ENCODE assay signal across 17 cellular contexts in the genomic region with DNA sequence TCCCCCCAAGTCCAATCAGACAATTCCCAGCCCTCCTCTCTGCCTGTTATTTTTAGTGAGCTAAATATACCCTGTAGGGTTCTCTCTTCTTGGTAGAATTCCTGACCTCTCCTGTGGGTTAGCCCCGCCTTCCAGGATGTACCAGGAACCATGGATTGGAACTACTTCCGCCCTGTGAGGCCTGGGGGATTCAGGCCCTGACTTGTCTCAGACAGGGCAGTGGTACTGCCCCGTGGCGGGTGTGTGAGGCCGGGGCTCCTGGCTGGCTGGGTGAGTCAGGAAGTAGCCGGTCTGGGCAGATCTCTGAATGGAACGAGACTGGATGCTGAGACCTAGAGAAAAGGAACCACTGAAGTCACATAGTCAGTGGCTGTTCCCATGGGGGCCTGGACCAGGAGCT. TPM values are rescaled to one million over a fixed set of nuclear protein-coding genes. Genes with fewer than 3 reads are reported as not detected.
DNase-seq lines count a peak whose midpoint lies in the region; ATAC-seq, FAIRE-seq and TF ChIP-seq lines count a peak whose summit lies in the region.
"Had no signal": no experiment of that assay in that cellular context is flagged by ENCODE, and none has a peak within 500 bp of the region (broad histone marks: within the 10 kb centered on the region; RNA-seq: fewer than 3 reads in every experiment).

No MANE protein-coding gene starts in this region.

- TF ChIP-seq POLR2A in heart left ventricle (IDR thresholded peaks at IDR 0.05) (peak in 1 of 2 donors; percentile 49), GM12892 (IDR thresholded peaks at IDR 0.05; ENCODE audit: low read depth, low read length) (no peak)

- H3K4me3 ChIP-seq in brain microvascular endothelial cell (ENCODE audit: low read depth, low read length) (no peak overlapping the region), heart left ventricle (peak overlapping the region in 2 of 12 donors; percentile 10 to 15), subcutaneous abdominal adipose tissue (ENCODE audit: low read depth in 1 of 5, low read length in 5 of 5) (no peak overlapping the region), HAP-1 (no peak overlapping the region)
- H3K4me3 ChIP-seq: BLaER1, colonic mucosa had no signal

- peaks cover 38 to 80% (median 67%) of the 10 kb centered on the region in 12 donors for H3K4me1 ChIP-seq in heart left ventricle
- H3K4me1 ChIP-seq in subcutaneous abdominal adipose tissue (ENCODE audit: control insufficient read depth in 5 of 5, insufficient read depth in 5 of 5, low read length in 5 of 5), result peaks cover 0 to 81% (median 21%) of the 10 kb centered on the region in 5 donors
- H3K4me1 ChIP-seq in HAP-1, result no peaks in the 10 kb centered on the region
- H3K4me1 ChIP-seq: colonic mucosa had no signal

- peak overlapping the region; percentile 9 for H3K27ac ChIP-seq in brain microvascular endothelial cell
- H3K27ac ChIP-seq in heart left ventricle, result peak overlapping the region; percentile 27 to 94 (median 86)
- peak overlapping the region; percentile 72 for H3K27ac ChIP-seq in subcutaneous abdominal adipose tissue (ENCODE audit: low read depth, low read length)
- H3K27ac ChIP-seq: BLaER1, colonic mucosa had no signal

- DNase-seq in brain microvascular endothelial cell (peak; percentile 42), heart left ventricle (peak; percentile 64 to 79 (median 77)), mesenteric fat pad (ENCODE audit: low spot score) (peak; percentile 84), HAP-1 (ENCODE audit: low spot score in 2 of 2) (no peak), GM12892 (ENCODE audit: insufficient read length) (no peak)
- DNase-seq: colonic mucosa; DND-41; foreskin fibroblast; NCI-H2171; SK-N-SH; stimulated activated naive CD8-positive, alpha-beta T cell treated with anti-CD3 and anti-CD28 coated beads, Interleukin-15, amount 100 ng/mL, for 72 hours had no signal

- H3K36me3 ChIP-seq in brain microvascular endothelial cell (replicated peaks), result no peaks in the 10 kb centered on the region
- H3K36me3 ChIP-seq in heart left ventricle, result no peaks in the 10 kb centered on the region
- no peaks in the 10 kb centered on the region for H3K36me3 ChIP-seq in subcutaneous abdominal adipose tissue (ENCODE audit: control insufficient read depth in 5 of 5, insufficient read depth in 5 of 5, low read length in 5 of 5)
- no peaks in the 10 kb centered on the region for H3K36me3 ChIP-seq in HAP-1 (replicated peaks)
- H3K36me3 ChIP-seq: BLaER1, colonic mucosa had no signal

- peak overlapping the region in 1 of 5 donors; percentile 65 for H3K9ac ChIP-seq in subcutaneous abdominal adipose tissue (ENCODE audit: low read length in 5 of 5)
- H3K9ac ChIP-seq: BLaER1, SK-N-SH had no signal

- ATAC-seq in heart left ventricle, result peak; percentile 57 to 79 (median 76)
- ATAC-seq in HG03097 (IDR thresholded peaks at IDR 0.05; ENCODE audit: low FRiP score, unreplicated experiment), result no peak
- ATAC-seq in HG02973 (IDR thresholded peaks at IDR 0.05; ENCODE audit: unreplicated experiment), result no peak
- ATAC-seq: activated naive CD4-positive, alpha-beta T cell treated with anti-CD3 and anti-CD28 coated beads, Interleukin-2, amount 50 U/mL, for 72 hours; stimulated activated naive CD8-positive, alpha-beta T cell treated with anti-CD3 and anti-CD28 coated beads, Interleukin-15, amount 100 ng/mL, for 72 hours had no signal

- H3K9me3 ChIP-seq in heart left ventricle (no peaks in the 10 kb centered on the region), subcutaneous abdominal adipose tissue (ENCODE audit: control insufficient read depth in 5 of 5, low read length in 5 of 5) (no peaks in the 10 kb centered on the region), HAP-1 (no peaks in the 10 kb centered on the region)
- H3K9me3 ChIP-seq: BLaER1, colonic mucosa, SK-N-SH had no signal

- TF ChIP-seq CTCF in brain microvascular endothelial cell (IDR thresholded peaks at IDR 0.05; ENCODE audit: low read depth, low read length, missing control alignments) (no peak), heart left ventricle (IDR thresholded peaks at IDR 0.05) (no peak)

- 28 to 51% (median 36%) methylated on average over 6 to 7 of the region's 7 CpGs for WGBS in heart left ventricle, 4 donors

- in situ Hi-C loops in brain microvascular endothelial cell (cut with HindIII; ENCODE audit: low pct_ligation_motif_present, low sequenced_read_pairs) (no loop called here), HAP-1 (cut with MboI; ENCODE audit: low sequenced_read_pairs) (no loop called here)

- H3K27me3 ChIP-seq in brain microvascular endothelial cell (replicated peaks) (no peaks in the 10 kb centered on the region), heart left ventricle (no peaks in the 10 kb centered on the region), subcutaneous abdominal adipose tissue (ENCODE audit: control insufficient read depth in 5 of 5, insufficient read depth in 4 of 5, low read length in 5 of 5) (peaks cover 0 to 6% (median 0%) of the 10 kb centered on the region in 5 donors), HAP-1 (ENCODE audit: low read depth) (no peaks in the 10 kb centered on the region)
- H3K27me3 ChIP-seq: BLaER1, colonic mucosa had no signal

- intact Hi-C loops in heart left ventricle (cut with DNase I), result loop anchor here in 6 of 10 donors (2.0 to 10.0 kb wide), 4 partner anchors 37 to 349 kb away; no protein-coding TSS in a partner anchor

- FAIRE-seq in GM12892 (lab: Jason Lieb, UNC), result no peak
- FAIRE-seq: GM12891 had no signal

RNA-seq across cellular contexts. Expression of gene DYSF, which starts 50.5 kb away (rescaled TPM):
- total RNA-seq in heart left ventricle (10 to 100 TPM; 51.8 to 99.9 (median 80.4) TPM), mesenteric fat pad (54.1 TPM)
- 10 to 100 TPM; 25.5 to 33.6 TPM for polyA plus RNA-seq in heart left ventricle
- polyA plus RNA-seq in GM12892 (2012; ENCODE audit: missing spikeins), result not detected

Comparison
In these comparisons a context has a peak if more than half of its experiments do, and no peak if none do; other contexts are left out.
1. DNase-seq: peak in brain microvascular endothelial cell (single experiment), heart left ventricle (5 of 5) and mesenteric fat pad (single experiment); none in HAP-1 (0 of 2) and GM12892 (single experiment).
2. H3K27ac ChIP-seq: peak in every context shown above with its lines; median percentile 86 in heart left ventricle; 72 in subcutaneous abdominal adipose tissue; 9 in brain microvascular endothelial cell.
3. ATAC-seq: peak in heart left ventricle (4 of 4); none in HG03097 (single experiment) and HG02973 (single experiment).